In the genomic region with DNA sequence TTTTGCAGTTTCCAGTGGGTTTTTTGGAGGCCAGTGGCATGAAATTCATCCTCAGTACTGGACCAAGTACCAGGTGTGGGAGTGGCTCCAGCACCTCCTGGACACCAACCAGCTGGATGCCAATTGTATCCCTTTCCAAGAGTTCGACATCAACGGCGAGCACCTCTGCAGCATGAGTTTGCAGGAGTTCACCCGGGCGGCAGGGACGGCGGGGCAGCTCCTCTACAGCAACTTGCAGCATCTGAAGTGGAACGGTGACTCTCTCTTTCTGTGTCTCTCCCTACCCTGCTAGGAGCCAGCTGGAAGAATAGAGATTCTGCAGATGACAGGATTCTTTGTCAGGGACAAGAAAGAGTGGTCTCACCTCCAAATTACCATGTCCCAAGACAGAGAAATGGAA, we compare ENCODE assay signal across 1 cellular context.
TF ChIP-seq lines count a peak whose summit lies in the region.

No MANE protein-coding gene starts in this region.

TF ChIP-seq in A549, 52 proteins besides CTCF, POLR2A, EP300 and RAD21 (continued from another document):
- TF ChIP-seq, protein P1, sequence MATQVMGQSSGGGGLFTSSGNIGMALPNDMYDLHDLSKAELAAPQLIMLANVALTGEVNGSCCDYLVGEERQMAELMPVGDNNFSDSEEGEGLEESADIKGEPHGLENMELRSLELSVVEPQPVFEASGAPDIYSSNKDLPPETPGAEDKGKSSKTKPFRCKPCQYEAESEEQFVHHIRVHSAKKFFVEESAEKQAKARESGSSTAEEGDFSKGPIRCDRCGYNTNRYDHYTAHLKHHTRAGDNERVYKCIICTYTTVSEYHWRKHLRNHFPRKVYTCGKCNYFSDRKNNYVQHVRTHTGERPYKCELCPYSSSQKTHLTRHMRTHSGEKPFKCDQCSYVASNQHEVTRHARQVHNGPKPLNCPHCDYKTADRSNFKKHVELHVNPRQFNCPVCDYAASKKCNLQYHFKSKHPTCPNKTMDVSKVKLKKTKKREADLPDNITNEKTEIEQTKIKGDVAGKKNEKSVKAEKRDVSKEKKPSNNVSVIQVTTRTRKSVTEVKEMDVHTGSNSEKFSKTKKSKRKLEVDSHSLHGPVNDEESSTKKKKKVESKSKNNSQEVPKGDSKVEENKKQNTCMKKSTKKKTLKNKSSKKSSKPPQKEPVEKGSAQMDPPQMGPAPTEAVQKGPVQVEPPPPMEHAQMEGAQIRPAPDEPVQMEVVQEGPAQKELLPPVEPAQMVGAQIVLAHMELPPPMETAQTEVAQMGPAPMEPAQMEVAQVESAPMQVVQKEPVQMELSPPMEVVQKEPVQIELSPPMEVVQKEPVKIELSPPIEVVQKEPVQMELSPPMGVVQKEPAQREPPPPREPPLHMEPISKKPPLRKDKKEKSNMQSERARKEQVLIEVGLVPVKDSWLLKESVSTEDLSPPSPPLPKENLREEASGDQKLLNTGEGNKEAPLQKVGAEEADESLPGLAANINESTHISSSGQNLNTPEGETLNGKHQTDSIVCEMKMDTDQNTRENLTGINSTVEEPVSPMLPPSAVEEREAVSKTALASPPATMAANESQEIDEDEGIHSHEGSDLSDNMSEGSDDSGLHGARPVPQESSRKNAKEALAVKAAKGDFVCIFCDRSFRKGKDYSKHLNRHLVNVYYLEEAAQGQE (IDR thresholded peaks at IDR 0.05), result no peak
- TF ChIP-seq ZNF302 (CRISPR knock-in tag; IDR thresholded peaks at IDR 0.05), result no peak
- TF ChIP-seq CBX8 (IDR thresholded peaks at IDR 0.05), result no peak
- TF ChIP-seq KDM5A (IDR thresholded peaks at IDR 0.05), result no peak
- no peak for TF ChIP-seq NR3C1 (IDR thresholded peaks at IDR 0.05)
- no peak for TF ChIP-seq E2F6 (IDR thresholded peaks at IDR 0.05; ENCODE audit: borderline replicate concordance, low read depth)
